Comparison of ENCODE assay signal across 15 cellular contexts in genomic region chr12:109605599-109606228, GRCh38. TPM values are rescaled to one million over a fixed set of nuclear protein-coding genes. Genes with fewer than 3 reads are reported as not detected.
DNase-seq lines count a peak whose midpoint lies in the region; ATAC-seq, FAIRE-seq and TF ChIP-seq lines count a peak whose summit lies in the region.
"Had no signal": no experiment of that assay in that cellular context is flagged by ENCODE, and none has a peak within 500 bp of the region (broad histone marks: within the 10 kb centered on the region; RNA-seq: fewer than 3 reads in every experiment).

No MANE protein-coding gene starts in this region.

- no peak overlapping the region for H2BK12ac ChIP-seq in mesenchymal stem cell (ENCODE audit: low read length in 2 of 2)

- H3F3A ChIP-seq in SK-N-SH (replicated peaks; ENCODE audit: insufficient read depth) = no peaks in the 10 kb centered on the region

- DNase-seq in SK-N-SH = peak; percentile 83
- no peak for DNase-seq in K562 (ENCODE audit: extremely low read depth in 1 of 4, low spot score in 3 of 4)
- DNase-seq in mesenchymal stem cell = no peak
- DNase-seq in breast epithelium (ENCODE audit: low spot score in 2 of 2) = no peak
- DNase-seq in stimulated activated CD4-positive, alpha-beta T cell treated with anti-CD3 and anti-CD28 coated beads, Interleukin-12 subunit alpha, Interleukin-12 subunit beta, amount 100 ng/mL, for 4 hours = no peak
- DNase-seq: Caco-2; CD4-positive, alpha-beta T cell; GF-D8; H9; NCI-H146; NCI-H2029 treated with DMSO at 0.1 percent for 48 hours; Right ventricle myocardium superior had no signal

- H2AFZ ChIP-seq in SK-N-SH (ENCODE audit: low read depth) (no peak overlapping the region), K562 (ENCODE audit: low read depth, low read length) (no peak overlapping the region), mesenchymal stem cell (ENCODE audit: low read depth, low read length) (no peak overlapping the region)

- H3K9me2 ChIP-seq in SK-N-SH = no peaks in the 10 kb centered on the region

- H2AK5ac ChIP-seq in mesenchymal stem cell (ENCODE audit: low read length, severe bottlenecking) = no peak overlapping the region

- no peak for TF ChIP-seq CTCF in SK-N-SH (IDR thresholded peaks at IDR 0.05)
- TF ChIP-seq CTCF in K562 (IDR thresholded peaks at IDR 0.05 in 2 of 3, conservative IDR thresholded peaks at IDR 0.05 in 1 of 3; ENCODE audit: insufficient read depth in 2 of 3, low read depth in 1 of 3, low read length in 3 of 3) = no peak
- TF ChIP-seq CTCF in breast epithelium (IDR thresholded peaks at IDR 0.05) = no peak

- H2BK5ac ChIP-seq in mesenchymal stem cell (ENCODE audit: low read depth, low read length, poor library complexity, severe bottlenecking) = no peak overlapping the region

- no TSS peak for BruUV-seq in K562 (replicated peaks; lab: Mats Ljungman, UMichigan)

- POLR2A ChIA-PET in SK-N-SH (lab: Yijun Ruan, JAX) (interaction anchor here (0.9 to 2.4 kb wide), 12 partner anchors 15 to 251 kb away, joined by 3 to 20 read pairs (median 4); partner anchors contain the start of gene FAM222A), K562 (lab: Yijun Ruan, JAX) (interaction anchor here (0.6 to 0.9 kb wide), 4 partner anchors 9 to 24 kb away, joined by 3 to 4 read pairs (median 4); no protein-coding TSS in a partner anchor)

- H3K4ac ChIP-seq in mesenchymal stem cell (ENCODE audit: low read depth in 1 of 2, low read length in 2 of 2) = no peak overlapping the region

- H3K4me2 ChIP-seq in SK-N-SH = no peak overlapping the region
- H3K4me2 ChIP-seq in K562 (ENCODE audit: insufficient read depth, low read length) = no peak overlapping the region
- H3K4me2 ChIP-seq in mesenchymal stem cell (ENCODE audit: low read length, poor library complexity, severe bottlenecking) = peak overlapping the region; percentile 67

- H3K36me3 ChIP-seq in SK-N-SH (replicated peaks in 1 of 2; ENCODE audit: control insufficient read depth in 1 of 2, insufficient read depth in 2 of 2, low read length in 1 of 2) (no peaks in the 10 kb centered on the region), K562 (ENCODE audit: control insufficient read depth, insufficient read depth, low read length) (no peaks in the 10 kb centered on the region), mesenchymal stem cell (ENCODE audit: control insufficient read depth in 1 of 2, insufficient read depth in 2 of 2, low read depth in 1 of 2, low read length in 2 of 2) (no peaks in the 10 kb centered on the region), breast epithelium (no peaks in the 10 kb centered on the region)

- in situ Hi-C loops in K562 (cut with MboI) = no loop called here

- H3K23ac ChIP-seq in mesenchymal stem cell (ENCODE audit: low read length in 2 of 2) = no peak overlapping the region

- peaks cover 3% of the 10 kb centered on the region for H3K9me1 ChIP-seq in K562 (ENCODE audit: control insufficient read depth, insufficient read depth, low read length)

- H3K27ac ChIP-seq in SK-N-SH (ENCODE audit: low read depth in 2 of 2, low read length in 1 of 2) = peak overlapping the region in 1 of 2 experiments; percentile 96; a peak in 2 of 4 replicates
- H3K27ac ChIP-seq in K562 (ENCODE audit: extremely low read depth, low read depth, low read length) = no peak overlapping the region
- no peak overlapping the region for H3K27ac ChIP-seq in mesenchymal stem cell (ENCODE audit: low read length, poor library complexity, severe bottlenecking)
- H3K27ac ChIP-seq in temporal lobe (ENCODE audit: low read depth, low read length) = peak overlapping the region; percentile 98
- H3K27ac ChIP-seq in breast epithelium = no peak overlapping the region

- H3K27me3 ChIP-seq in SK-N-SH (ENCODE audit: insufficient read depth) (no peaks in the 10 kb centered on the region), K562 (ENCODE audit: control insufficient read depth in 2 of 2, insufficient read depth in 2 of 2, low read length in 2 of 2) (peaks cover 17 to 58% of the 10 kb centered on the region in 2 experiments; a peak in 4 of 5 replicates), mesenchymal stem cell (ENCODE audit: control insufficient read depth in 1 of 2, insufficient read depth in 1 of 2, low read length in 2 of 2) (peaks cover 50 to 72% of the 10 kb centered on the region in 2 experiments), breast epithelium (peaks cover 0 to 5% of the 10 kb centered on the region in 2 donors)

- H3K79me2 ChIP-seq in SK-N-SH (ENCODE audit: insufficient read depth) = no peaks in the 10 kb centered on the region
- no peaks in the 10 kb centered on the region for H3K79me2 ChIP-seq in K562 (ENCODE audit: control insufficient read depth, insufficient read depth, low read length)

- no peak overlapping the region for H3K4me3 ChIP-seq in SK-N-SH (ENCODE audit: low read depth in 2 of 2, low read length in 1 of 2)
- no peak overlapping the region for H3K4me3 ChIP-seq in K562
- no peak overlapping the region for H3K4me3 ChIP-seq in mesenchymal stem cell (ENCODE audit: insufficient read depth in 1 of 2, low read depth in 1 of 2, low read length in 2 of 2)
- H3K4me3 ChIP-seq in breast epithelium = no peak overlapping the region

- no peak overlapping the region for H3K14ac ChIP-seq in mesenchymal stem cell (ENCODE audit: low read length in 2 of 2)

- ATAC-seq in SK-N-SH treated with all-trans-retinoic acid at 6 μM for 48 hours (no peak), K562 (no peak), GM19324 (IDR thresholded peaks at IDR 0.05; ENCODE audit: low FRiP score, unreplicated experiment) (no peak)

- H4K91ac ChIP-seq in mesenchymal stem cell (ENCODE audit: low read length) = no peak overlapping the region

- H2BK120ac ChIP-seq in mesenchymal stem cell (ENCODE audit: low read depth, low read length) = no peak overlapping the region

- TF ChIP-seq POLR2A in K562 (conservative IDR thresholded peaks at IDR 0.05) (no peak), breast epithelium (IDR thresholded peaks at IDR 0.05) (no peak)

- TF ChIP-seq RAD21 in SK-N-SH (IDR thresholded peaks at IDR 0.05; ENCODE audit: low read length) (no peak), K562 (CRISPR knock-in tag; conservative IDR thresholded peaks at IDR 0.05 in 1 of 2, IDR thresholded peaks at IDR 0.05 in 1 of 2) (no peak)

- H3K79me1 ChIP-seq in mesenchymal stem cell (replicated peaks; ENCODE audit: low read length, poor library complexity, severe bottlenecking) = no peaks in the 10 kb centered on the region

- TF ChIP-seq EP300 in SK-N-SH (IDR thresholded peaks at IDR 0.05; ENCODE audit: borderline replicate concordance in 1 of 2, low read depth in 1 of 2, low read length in 1 of 2) = no peak
- no peak for TF ChIP-seq EP300 in K562 (IDR thresholded peaks at IDR 0.05; ENCODE audit: low read length)

- no peak overlapping the region for H4K8ac ChIP-seq in mesenchymal stem cell (ENCODE audit: low read length)

- no peak for FAIRE-seq in K562 (lab: Jason Lieb, UNC)

- intact Hi-C loops in K562 (cut with micrococcal nuclease) (no loop called here), breast epithelium (cut with DNase I; ENCODE audit: low total_unique reads) (no loop called here)

- WGBS in SK-N-SH (ENCODE audit: low lambda C conversion rate) = 70% methylated on average over 8 of the region's 13 CpGs
- 2% methylated on average over 13 of the region's 13 CpGs for WGBS in K562 (ENCODE audit: insufficient coverage, low coverage, missing lambda C conversion rate)
- 79% methylated on average over 10 of the region's 13 CpGs for WGBS in mesenchymal stem cell

- H3K4me1 ChIP-seq in SK-N-SH (ENCODE audit: control insufficient read depth in 1 of 2, insufficient read depth in 2 of 2, low read depth in 1 of 2, low read length in 1 of 2) (peaks cover 0 to 50% of the 10 kb centered on the region in 2 experiments; a peak in 1 of 4 replicates), K562 (replicated peaks in 1 of 2; ENCODE audit: control insufficient read depth in 2 of 2, insufficient read depth in 2 of 2, low read length in 2 of 2) (peaks cover 0 to 11% of the 10 kb centered on the region in 2 experiments; a peak in 2 of 5 replicates), mesenchymal stem cell (ENCODE audit: control insufficient read depth, insufficient read depth, low read depth, low read length) (peaks cover 7% of the 10 kb centered on the region), breast epithelium (no peaks in the 10 kb centered on the region)

- no peaks in the 10 kb centered on the region for H4K20me1 ChIP-seq in SK-N-SH (ENCODE audit: insufficient read depth)
- H4K20me1 ChIP-seq in K562 (replicated peaks; ENCODE audit: control insufficient read depth, insufficient read depth, low read length) = peaks cover 8% of the 10 kb centered on the region

- H3K9me3 ChIP-seq in SK-N-SH (no peaks in the 10 kb centered on the region), K562 (replicated peaks; ENCODE audit: control insufficient read depth, insufficient read depth, low read depth, low read length) (no peaks in the 10 kb centered on the region), mesenchymal stem cell (ENCODE audit: control insufficient read depth, low read length) (peaks cover 6% of the 10 kb centered on the region), breast epithelium (no peaks in the 10 kb centered on the region)
- H3K9me3 ChIP-seq: Caco-2 had no signal

- H2BK15ac ChIP-seq in mesenchymal stem cell (ENCODE audit: low read depth, poor library complexity, severe bottlenecking) = peak overlapping the region; percentile 20

- no peak overlapping the region for H3K18ac ChIP-seq in mesenchymal stem cell (ENCODE audit: low read depth in 1 of 2, low read length in 2 of 2)

- H3K9ac ChIP-seq in SK-N-SH (no peak overlapping the region), K562 (ENCODE audit: insufficient read depth in 1 of 2, low read depth in 2 of 2, low read length in 2 of 2) (no peak overlapping the region), mesenchymal stem cell (ENCODE audit: low read length) (no peak overlapping the region)

- CTCF ChIA-PET in SK-N-SH (lab: Yijun Ruan, JAX) (interaction anchor here (0.6 to 3.7 kb wide), 13 partner anchors 8 to 170 kb away, joined by 3 to 27 read pairs (median 3); no protein-coding TSS in a partner anchor), K562 (lab: Yijun Ruan, JAX; ENCODE audit: low intra/inter-chr PET ratio) (no interaction called here)

RNA-seq across cellular contexts. Expression of gene MVK, which starts 32.1 kb away (rescaled TPM):
- polyA plus RNA-seq in SK-N-SH (2012; rRNA removed) (6.3 and 7.0 TPM in 2 replicates), K562 (2011; rRNA removed) (28.1 and 41.9 TPM in 2 replicates), K562 (2014; fragmentation: Illumina TruSeq; extraction: Trizol) (18.8 and 24.2 TPM in 2 replicates), K562 (2014; fragmentation: Nextera tagmentation; extraction: Ambion mirVana) (1 to 10 TPM in 1 of 2 experiments, under 1 TPM in 1; 0.41 to 1.9 TPM), K562 (2014; rRNA removed) (23.1 and 25.8 TPM in 2 replicates)
- polyA plus RNA-seq in SK-N-SH (2012; cell fraction: cytosol; rRNA removed) = 2.8 and 5.3 TPM in 2 replicates
- polyA plus RNA-seq in SK-N-SH (2012; cell fraction: nucleus; rRNA removed) = 9.3 and 10.3 TPM in 2 replicates
- 79.5 and 160 TPM in 2 replicates for total RNA-seq in K562 (2011; cell fraction: chromatin; rRNA removed; ENCODE audit: low replicate concordance)
- total RNA-seq in K562 (2011; cell fraction: nucleolus; rRNA removed) = 90.1 and 97.0 TPM in 2 replicates
- total RNA-seq in K562 (2011; cell fraction: nucleoplasm; rRNA removed) = 76.8 and 77.1 TPM in 2 replicates
- total RNA-seq in K562 (2014; rRNA removed) (28.5 and 38.9 TPM in 2 replicates), K562 (2014; rRNA removed; fragmentation: Illumina TruSeq; extraction: Trizol) (15.7 and 18.3 TPM in 2 replicates), K562 (2015; rRNA removed; fragmentation: Illumina TruSeq; extraction: Trizol) (18.3 and 18.5 TPM in 2 replicates), K562 (2021) (31.3 and 33.6 TPM in 2 replicates), temporal lobe (9.3 TPM), breast epithelium (10 to 100 TPM in 2 of 3 donors, 1 to 10 TPM in 1; 8.8 to 18.4 (median 17.6) TPM)
- polyA plus RNA-seq in K562 (2011; cell fraction: cytosol; rRNA removed) = 36.4 and 59.2 TPM in 2 replicates
- 74.2 and 83.2 TPM in 2 replicates for polyA plus RNA-seq in K562 (2011; cell fraction: nucleus; rRNA removed)
- polyA plus RNA-seq in K562 (2012) = 27.7 and 36.8 TPM in 2 replicates
- polyA minus RNA-seq in K562 (2011; rRNA and poly(A)+ RNA removed) = 21.8 and 28.3 TPM in 2 replicates
- polyA minus RNA-seq in K562 (2011; cell fraction: cytosol; rRNA and poly(A)+ RNA removed) = 13.8 and 21.5 TPM in 2 replicates
- 24.4 and 38.3 TPM in 2 replicates for polyA minus RNA-seq in K562 (2011; cell fraction: nucleus; rRNA and poly(A)+ RNA removed)
- polyA plus RNA-seq in mesenchymal stem cell (2013, experiment 1 of 2) = 48.3 TPM
- polyA plus RNA-seq in mesenchymal stem cell (2013, experiment 2 of 2) = 46.7 TPM

RNA-seq across cellular contexts. Expression of gene MMAB, which starts 32.4 kb away (rescaled TPM):
- polyA plus RNA-seq in SK-N-SH (2012; rRNA removed) (14.8 and 15.9 TPM in 2 replicates), K562 (2011; rRNA removed) (46.2 and 52.8 TPM in 2 replicates), K562 (2014; fragmentation: Illumina TruSeq; extraction: Trizol) (30.6 and 48.2 TPM in 2 replicates), K562 (2014; fragmentation: Nextera tagmentation; extraction: Ambion mirVana) (10 to 100 TPM in 1 of 2 experiments, 1 to 10 TPM in 1; 9.5 to 21.1 TPM), K562 (2014; rRNA removed) (75.0 and 76.1 TPM in 2 replicates)
- 11.7 and 14.3 TPM in 2 replicates for polyA plus RNA-seq in SK-N-SH (2012; cell fraction: cytosol; rRNA removed)
- polyA plus RNA-seq in SK-N-SH (2012; cell fraction: nucleus; rRNA removed) = 18.6 and 20.3 TPM in 2 replicates
- 78.3 and 122 TPM in 2 replicates for total RNA-seq in K562 (2011; cell fraction: chromatin; rRNA removed; ENCODE audit: low replicate concordance)
- total RNA-seq in K562 (2011; cell fraction: nucleolus; rRNA removed) = 64.2 and 65.9 TPM in 2 replicates
- 65.3 and 66.3 TPM in 2 replicates for total RNA-seq in K562 (2011; cell fraction: nucleoplasm; rRNA removed)
- total RNA-seq in K562 (2014; rRNA removed) (71.0 and 73.4 TPM in 2 replicates), K562 (2014; rRNA removed; fragmentation: Illumina TruSeq; extraction: Trizol) (37.5 and 39.5 TPM in 2 replicates), K562 (2015; rRNA removed; fragmentation: Illumina TruSeq; extraction: Trizol) (53.4 and 56.1 TPM in 2 replicates), K562 (2021) (63.9 and 70.5 TPM in 2 replicates), temporal lobe (11.1 TPM), breast epithelium (10 to 100 TPM; 23.9 to 29.1 (median 28.6) TPM)
- polyA plus RNA-seq in K562 (2011; cell fraction: cytosol; rRNA removed) = 45.2 and 45.3 TPM in 2 replicates
- 64.4 and 74.5 TPM in 2 replicates for polyA plus RNA-seq in K562 (2011; cell fraction: nucleus; rRNA removed)
- polyA plus RNA-seq in K562 (2012) = 75.8 and 92.9 TPM in 2 replicates
- polyA minus RNA-seq in K562 (2011; rRNA and poly(A)+ RNA removed) = 37.7 and 38.3 TPM in 2 replicates
- 19.1 and 29.5 TPM in 2 replicates for polyA minus RNA-seq in K562 (2011; cell fraction: cytosol; rRNA and poly(A)+ RNA removed)
- 18.6 and 31.8 TPM in 2 replicates for polyA minus RNA-seq in K562 (2011; cell fraction: nucleus; rRNA and poly(A)+ RNA removed)
- 52.7 TPM for polyA plus RNA-seq in mesenchymal stem cell (2013, experiment 1 of 2)
- 55.4 TPM for polyA plus RNA-seq in mesenchymal stem cell (2013, experiment 2 of 2)

Comparison
In these comparisons a context has a peak if more than half of its experiments do, and no peak if none do; other contexts are left out.
1. Of the 27 proteins assayed by ChIP-seq in both K562 and SK-N-SH: peak only in K562: none; only in SK-N-SH: GATA2; in both: none; in neither: 26.